ENCODE assay signal across 8 cellular contexts in the genomic region with DNA sequence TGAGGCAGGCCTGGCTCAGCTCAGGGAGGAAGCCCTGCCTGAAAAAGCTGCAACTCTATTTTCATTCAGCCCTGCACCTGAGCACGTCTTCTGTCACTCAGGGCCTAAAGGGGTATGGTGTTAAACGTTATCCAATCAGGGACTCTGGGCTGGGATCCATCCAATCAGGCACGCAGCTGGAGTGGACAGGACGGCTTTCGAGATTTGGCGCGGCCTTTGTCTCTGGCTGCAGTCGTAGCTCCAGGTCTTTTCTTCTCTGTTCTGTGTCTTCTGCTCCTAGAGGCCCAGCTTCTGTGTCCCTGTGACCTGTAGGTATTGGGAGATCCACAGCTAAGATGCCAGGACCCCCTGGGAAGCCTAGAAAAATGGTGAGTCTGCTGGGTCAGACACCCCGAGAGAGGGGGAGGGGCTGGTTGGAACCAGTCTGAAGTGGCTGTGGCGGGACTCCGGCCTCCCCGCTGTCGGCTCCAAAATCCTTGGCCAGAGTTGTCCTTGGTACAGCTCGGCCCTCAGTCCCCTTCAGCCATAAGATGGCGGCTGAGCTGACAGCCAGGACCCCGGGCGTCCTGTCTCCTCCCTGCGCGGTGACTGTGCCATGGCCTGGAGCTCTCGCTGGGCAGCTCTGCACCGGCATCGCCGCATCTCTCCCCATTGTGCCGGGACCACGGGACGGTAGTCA.
DNase-seq lines count a peak whose midpoint lies in the region; ATAC-seq and TF ChIP-seq lines count a peak whose summit lies in the region.

No MANE protein-coding gene starts in this region.

- no peak overlapping the region for H3K27ac ChIP-seq in brain microvascular endothelial cell
- no peak overlapping the region for H3K27ac ChIP-seq in subcutaneous abdominal adipose tissue (ENCODE audit: low read depth, low read length)

- in situ Hi-C loops in brain microvascular endothelial cell (cut with HindIII; ENCODE audit: low pct_ligation_motif_present, low sequenced_read_pairs), result no loop called here

- TF ChIP-seq CTCF in brain microvascular endothelial cell (IDR thresholded peaks at IDR 0.05; ENCODE audit: low read depth, low read length, missing control alignments), result no peak

- ATAC-seq in HG03175 (IDR thresholded peaks at IDR 0.05; ENCODE audit: unreplicated experiment), result no peak

- H3K4me3 ChIP-seq in brain microvascular endothelial cell (ENCODE audit: low read depth, low read length) (peak overlapping the region; percentile 69), subcutaneous abdominal adipose tissue (ENCODE audit: low read depth in 1 of 5, low read length in 5 of 5) (peak overlapping the region; percentile 52 to 66 (median 55))

- H3K36me3 ChIP-seq in brain microvascular endothelial cell (replicated peaks) (no peaks in the 10 kb centered on the region), subcutaneous abdominal adipose tissue (ENCODE audit: control insufficient read depth in 5 of 5, insufficient read depth in 5 of 5, low read length in 5 of 5) (no peaks in the 10 kb centered on the region)

- H3K9me3 ChIP-seq in subcutaneous abdominal adipose tissue (ENCODE audit: control insufficient read depth in 5 of 5, low read length in 5 of 5), result no peaks in the 10 kb centered on the region

- peak overlapping the region in 1 of 5 donors; percentile 17 for H3K9ac ChIP-seq in subcutaneous abdominal adipose tissue (ENCODE audit: low read length in 5 of 5)

- H3K4me1 ChIP-seq in subcutaneous abdominal adipose tissue (ENCODE audit: control insufficient read depth in 5 of 5, insufficient read depth in 5 of 5, low read length in 5 of 5), result peaks cover 0 to 14% (median 9%) of the 10 kb centered on the region in 5 donors

- DNase-seq in NCI-H2029 (lab: John Stamatoyannopoulos, UW) (peak; percentile 79), brain microvascular endothelial cell (peak; percentile 61), iris pigment epithelial cell (ENCODE audit: low read depth) (peak; percentile 78), GM19240 (ENCODE audit: insufficient read length, low spot score) (no peak), SIG-M5 treated with dmso at 0.1 percent for 504 hours (lab: John Stamatoyannopoulos, UW; ENCODE audit: unreplicated experiment) (no peak)
- DNase-seq in stimulated activated CD8-positive, alpha-beta memory T cell treated with anti-CD3 and anti-CD28 coated beads, Interleukin-4, amount 100 ng/mL, for 48 hours, result no peak

- H3K27me3 ChIP-seq in brain microvascular endothelial cell (replicated peaks) (no peaks in the 10 kb centered on the region), subcutaneous abdominal adipose tissue (ENCODE audit: control insufficient read depth in 5 of 5, insufficient read depth in 4 of 5, low read length in 5 of 5) (no peaks in the 10 kb centered on the region)

Comparison
In these comparisons a context has a peak if more than half of its experiments do, and no peak if none do; other contexts are left out.
1. DNase-seq: peak in NCI-H2029 (single experiment), brain microvascular endothelial cell (single experiment) and iris pigment epithelial cell (single experiment); none in GM19240 (single experiment), stimulated activated CD8-positive, alpha-beta memory T cell treated with anti-CD3 and anti-CD28 coated beads, Interleukin-4, amount 100 ng/mL, for 48 hours (single experiment) and SIG-M5 treated with dmso at 0.1 percent for 504 hours (single experiment).